Comparison of ENCODE assay signal across 1 cellular context in genomic region chr7:75958802-75959543, GRCh38.
TF ChIP-seq lines count a peak whose summit lies in the region.

No MANE protein-coding gene starts in this region.

TF ChIP-seq in WTC11, 78 proteins besides CTCF, POLR2A, EP300 and RAD21:
- TF ChIP-seq ARID4B (CRISPR knock-in tag; IDR thresholded peaks at IDR 0.05; ENCODE audit: borderline replicate concordance) (no peak), ZNF263 (CRISPR knock-in tag; IDR thresholded peaks at IDR 0.05; ENCODE audit: low read depth) (no peak), NR2C2 (CRISPR knock-in tag; IDR thresholded peaks at IDR 0.05) (no peak)
